16 cellular contexts compared by ENCODE assay signal in the genomic region with DNA sequence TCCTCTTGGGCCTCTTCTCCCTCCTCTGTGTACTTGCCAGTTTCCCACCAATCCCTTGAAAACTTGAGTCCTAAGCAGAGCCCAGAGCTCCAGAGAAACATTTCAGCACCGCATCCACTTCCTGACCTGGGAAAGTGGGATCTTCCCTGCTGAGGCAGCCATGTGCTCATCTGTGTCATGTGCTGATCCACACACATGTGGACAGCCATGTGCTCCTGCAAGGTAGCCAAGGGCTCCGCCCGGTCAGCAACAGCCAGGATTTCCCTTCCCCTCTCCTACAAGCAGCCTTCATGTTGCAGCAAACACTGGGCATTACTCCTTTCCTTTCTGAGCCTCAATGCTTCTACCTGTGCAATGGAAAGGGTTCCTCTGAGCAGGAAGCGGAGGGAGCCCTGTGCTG. TPM values are rescaled to one million over a fixed set of nuclear protein-coding genes. Genes with fewer than 3 reads are reported as not detected.
DNase-seq lines count a peak whose midpoint lies in the region; ATAC-seq, FAIRE-seq and TF ChIP-seq lines count a peak whose summit lies in the region.
"Had no signal": no experiment of that assay in that cellular context is flagged by ENCODE, and none has a peak within 500 bp of the region (broad histone marks: within the 10 kb centered on the region; RNA-seq: fewer than 3 reads in every experiment).

No MANE protein-coding gene starts in this region.

- no peaks in the 10 kb centered on the region for H4K20me1 ChIP-seq in GM23248 (ENCODE audit: insufficient read depth)

- H3K4me2 ChIP-seq in GM23248 (ENCODE audit: unreplicated experiment): no peak overlapping the region

- H3F3A ChIP-seq in GM23248 (ENCODE audit: insufficient read depth): peaks cover 16% of the 10 kb centered on the region

- CTCF ChIA-PET in CD8-positive, alpha-beta T cell (lab: Charles Lee): interaction anchor here (0.8 to 9.5 kb wide), 3 partner anchors 9 to 53 kb away, joined by 3 to 122 read pairs (median 3); partner anchors contain the start of gene PDGFRB

- peaks cover 68% of the 10 kb centered on the region for H3K4me1 Mint-ChIP-seq in brain
- peaks cover 3% of the 10 kb centered on the region for H3K4me1 Mint-ChIP-seq in CD8-positive, alpha-beta T cell (ENCODE audit: low read depth)

- intact Hi-C loops in left colon (cut with DNase I, micrococcal nuclease): no loop called here
- intact Hi-C loops in CD8-positive, alpha-beta T cell (cut with DNase I, micrococcal nuclease): no loop called here

- in situ Hi-C loops in GM23248 (cut with MboI): no loop called here

- WGBS in GM23248 (ENCODE audit: low coverage in 1 of 2, low lambda C conversion rate in 2 of 2, missing lambda C conversion rate in 2 of 2), 2 experiments: 49 to 57% methylated on average over 4 of the region's 4 CpGs
- WGBS in small intestine, 3 donors: 71 to 74% (median 72%) methylated on average over 4 of the region's 4 CpGs

- POLR2A ChIA-PET in CD8-positive, alpha-beta T cell (lab: Charles Lee): no interaction called here

- H3K36me3 Mint-ChIP-seq in brain: no peaks in the 10 kb centered on the region
- no peaks in the 10 kb centered on the region for H3K36me3 Mint-ChIP-seq in CD8-positive, alpha-beta T cell
- H3K36me3 Mint-ChIP-seq: naive B cell had no signal

- peaks cover 0 to 5% (median 0%) of the 10 kb centered on the region in 5 experiments for H3K9me3 Mint-ChIP-seq in brain
- H3K9me3 Mint-ChIP-seq in CD8-positive, alpha-beta T cell: no peaks in the 10 kb centered on the region

- 0 out of 2 replicates have a peak, but pooled peaks cover 4% of the 10 kb centered on the region for H3K27me3 ChIP-seq in GM23248 (replicated peaks; ENCODE audit: insufficient read depth)
- no peaks in the 10 kb centered on the region for H3K27me3 ChIP-seq in small intestine (ENCODE audit: control insufficient read depth in 2 of 2, insufficient read depth in 2 of 2, low read length in 2 of 2)
- peaks cover 9% of the 10 kb centered on the region for H3K27me3 ChIP-seq in CD8-positive, alpha-beta T cell (ENCODE audit: insufficient read depth, low read length)

- no peaks in the 10 kb centered on the region for H3K9me3 ChIP-seq in GM23248 (ENCODE audit: low read depth)
- H3K9me3 ChIP-seq in small intestine (ENCODE audit: control insufficient read depth, low read depth): no peaks in the 10 kb centered on the region
- no peaks in the 10 kb centered on the region for H3K9me3 ChIP-seq in CD8-positive, alpha-beta T cell (ENCODE audit: low read length)

- H3K4me3 ChIP-seq in GM23248: no peak overlapping the region
- H3K4me3 ChIP-seq in small intestine (ENCODE audit: low read depth in 1 of 2, low read length in 2 of 2): no peak overlapping the region
- H3K4me3 ChIP-seq in CD8-positive, alpha-beta T cell (ENCODE audit: low read depth, low read length): no peak overlapping the region

- H3K27me3 Mint-ChIP-seq in brain: peaks cover 44% of the 10 kb centered on the region
- H3K27me3 Mint-ChIP-seq in CD8-positive, alpha-beta T cell (ENCODE audit: low read depth): peaks cover 28% of the 10 kb centered on the region

- ATAC-seq in left colon (peak; percentile 22), GM18867 (IDR thresholded peaks at IDR 0.05; ENCODE audit: unreplicated experiment) (no peak), HG03175 (IDR thresholded peaks at IDR 0.05; ENCODE audit: unreplicated experiment) (no peak)
- ATAC-seq in CD8-positive, alpha-beta T cell: no peak

- no peak for FAIRE-seq in small intestine (lab: Jason Lieb, UNC)
- FAIRE-seq: GM12892 had no signal

- H3K36me3 ChIP-seq in GM23248 (ENCODE audit: low read depth) (no peaks in the 10 kb centered on the region), small intestine (ENCODE audit: control insufficient read depth in 2 of 2, insufficient read depth in 2 of 2, low read length in 2 of 2) (no peaks in the 10 kb centered on the region)
- H3K36me3 ChIP-seq in CD8-positive, alpha-beta T cell (ENCODE audit: insufficient read depth, low read length): no peaks in the 10 kb centered on the region

- H3K79me2 ChIP-seq in GM23248 (ENCODE audit: insufficient read depth): no peaks in the 10 kb centered on the region

- 0 out of 2 replicates have a peak overlapping the region, but pooled peaks have one; percentile 17 for H3K9ac ChIP-seq in GM23248

- no peak for TF ChIP-seq CTCF in brain (conservative IDR thresholded peaks at IDR 0.05)
- TF ChIP-seq CTCF in CD8-positive, alpha-beta T cell (IDR thresholded peaks at IDR 0.05): no peak

- H3K4me1 ChIP-seq in GM23248 (ENCODE audit: insufficient read depth) (peaks cover 24% of the 10 kb centered on the region), small intestine (ENCODE audit: control insufficient read depth in 2 of 2, insufficient read depth in 1 of 2, low read depth in 1 of 2, low read length in 1 of 2) (peaks cover 2 to 13% of the 10 kb centered on the region in 2 donors)
- no peaks in the 10 kb centered on the region for H3K4me1 ChIP-seq in CD8-positive, alpha-beta T cell (ENCODE audit: insufficient read depth, low read length)

- DNase-seq in GM23248 (peak; percentile 45), left colon (peak; percentile 64 to 78), small intestine (peak; percentile 60), NCI-H1105 treated with DMSO at 0.1 percent for 48 hours (lab: John Stamatoyannopoulos, UW) (no peak)
- no peak for DNase-seq in CD8-positive, alpha-beta T cell
- DNase-seq: activated CD4-positive, alpha-beta T cell treated with anti-CD3 and anti-CD28 coated beads, Interleukin-2, amount 50 U/mL, for 48 hours; activated effector memory CD4-positive, alpha-beta T cell treated with Interleukin-2 at 50 U/mL for 16 hours; caudate nucleus; MV-4-11; naive B cell; T-helper 2 cell had no signal

- peak overlapping the region; percentile 41; the same call in 1 of the 2 replicates for H2AFZ ChIP-seq in GM23248

- no peaks in the 10 kb centered on the region for H3K9me2 ChIP-seq in GM23248 (ENCODE audit: insufficient read depth)

- peak overlapping the region in 4 of 5 experiments; percentile 8 to 96 (median 73) for H3K27ac Mint-ChIP-seq in brain
- no peak overlapping the region for H3K27ac Mint-ChIP-seq in CD8-positive, alpha-beta T cell

- H3K27ac ChIP-seq in GM23248 (no peak overlapping the region), small intestine (ENCODE audit: low read depth in 1 of 2, low read length in 1 of 2) (peak overlapping the region; percentile 85 to 90)
- H3K27ac ChIP-seq in CD8-positive, alpha-beta T cell (ENCODE audit: low read depth, low read length): no peak overlapping the region

- H3K4me3 Mint-ChIP-seq in brain: peak overlapping the region in 2 of 5 experiments; percentile 3
- no peak overlapping the region for H3K4me3 Mint-ChIP-seq in CD8-positive, alpha-beta T cell

RNA-seq across cellular contexts. Expression of gene CDX1, which starts 1.9 kb away (rescaled TPM):
- total RNA-seq in GM23248 (2014; rRNA removed; shearing (Covaris generic)): not detected in 2 replicates
- polyA plus RNA-seq in GM23248 (2016; fragmentation: Nextera tagmentation; extraction: Ambion mirVana) (0.19 TPM in 1 of 2 replicates, not detected in the other), brain (ENCODE audit: insufficient read depth, low read depth, low replicate concordance) (not detected), small intestine (100 to 1,000 TPM; 205 to 238 (median 219) TPM)
- 100 to 1,000 TPM; 323 to 423 TPM for total RNA-seq in left colon
- total RNA-seq in CD8-positive, alpha-beta T cell: not detected
- total RNA-seq: OCI-LY7 had no signal

RNA-seq across cellular contexts. Expression of gene PDGFRB, which starts 9.0 kb away (rescaled TPM):
- 189 and 205 TPM in 2 replicates for total RNA-seq in GM23248 (2014; rRNA removed; shearing (Covaris generic))
- polyA plus RNA-seq in GM23248 (2016; fragmentation: Nextera tagmentation; extraction: Ambion mirVana) (155 and 163 TPM in 2 replicates), brain (ENCODE audit: insufficient read depth, low read depth, low replicate concordance) (32.0 TPM), small intestine (10 to 100 TPM in 1 of 3 donors, 1 to 10 TPM in 1, under 1 TPM in 1; 0.45 to 31.6 (median 1.6) TPM)
- 10 to 100 TPM; 14.2 to 26.0 TPM for total RNA-seq in left colon
- total RNA-seq in CD8-positive, alpha-beta T cell: under 1 TPM in 1 of 2 experiments, not detected in 1; 0.05 TPM

RNA-seq across cellular contexts. Expression of gene SLC6A7, which starts 25.2 kb away (rescaled TPM):
- total RNA-seq in GM23248 (2014; rRNA removed; shearing (Covaris generic)): not detected in 2 replicates
- not detected in 2 replicates for polyA plus RNA-seq in GM23248 (2016; fragmentation: Nextera tagmentation; extraction: Ambion mirVana)
- 4.1 TPM for polyA plus RNA-seq in brain (ENCODE audit: insufficient read depth, low read depth, low replicate concordance)
- 10 to 100 TPM; 13.2 to 30.4 TPM for total RNA-seq in left colon
- polyA plus RNA-seq in small intestine: 1 to 10 TPM in 2 of 3 donors, under 1 TPM in 1; 0.81 to 2.6 (median 1.8) TPM
- not detected for total RNA-seq in CD8-positive, alpha-beta T cell
- total RNA-seq: OCI-LY7 had no signal

Comparison
In these comparisons a context has a peak if more than half of its experiments do, and no peak if none do; other contexts are left out.
1. DNase-seq: peak in GM23248 (single experiment), left colon (2 of 2) and small intestine (single experiment); none in CD8-positive, alpha-beta T cell (0 of 7) and NCI-H1105 treated with DMSO at 0.1 percent for 48 hours (single experiment).
2. H3K27ac ChIP-seq: peak in small intestine (2 of 2); none in GM23248 (single experiment) and CD8-positive, alpha-beta T cell (single experiment).
3. RNA of gene CDX1, which starts 1.9 kb away (total RNA-seq): 323 to 423 TPM in left colon; not detected in GM23248 and not detected in CD8-positive, alpha-beta T cell; every median in the first group is over 100 times any median in the second.
4. RNA of gene PDGFRB, which starts 9.0 kb away (total RNA-seq): 189 to 205 TPM in GM23248 and 14.2 to 26.0 TPM in left colon; 0.05 TPM in CD8-positive, alpha-beta T cell; every median in the first group is over 10 times any median in the second.
5. RNA of gene SLC6A7, which starts 25.2 kb away (total RNA-seq): 13.2 to 30.4 TPM in left colon; not detected in GM23248 and not detected in CD8-positive, alpha-beta T cell; every median in the first group is over 10 times any median in the second.